1 cellular context compared by ENCODE assay signal in genomic region chrX:9166566-9166909, GRCh38.
TF ChIP-seq lines count a peak whose summit lies in the region.

No MANE protein-coding gene starts in this region.

TF ChIP-seq in HepG2, 621 proteins besides CTCF, POLR2A, EP300 and RAD21 (continued from another document):
- TF ChIP-seq NONO (IDR thresholded peaks at IDR 0.05) (no peak), NONO (CRISPR knock-in tag; conservative IDR thresholded peaks at IDR 0.05) (no peak), RFXAP (CRISPR knock-in tag; IDR thresholded peaks at IDR 0.05; ENCODE audit: borderline replicate concordance) (no peak), ZNF549 (CRISPR knock-in tag; IDR thresholded peaks at IDR 0.05) (no peak), ZFP90 (CRISPR knock-in tag; IDR thresholded peaks at IDR 0.05; ENCODE audit: borderline replicate concordance) (no peak), ZNF225 (CRISPR knock-in tag; IDR thresholded peaks at IDR 0.05) (no peak), ZNF737 (CRISPR knock-in tag; IDR thresholded peaks at IDR 0.05; ENCODE audit: borderline replicate concordance) (no peak), ZNF414 (CRISPR knock-in tag; IDR thresholded peaks at IDR 0.05) (no peak), FOXP1 (IDR thresholded peaks at IDR 0.05) (no peak), FOXP1 (CRISPR knock-in tag; IDR thresholded peaks at IDR 0.05) (no peak)
- TF ChIP-seq, protein P1, sequence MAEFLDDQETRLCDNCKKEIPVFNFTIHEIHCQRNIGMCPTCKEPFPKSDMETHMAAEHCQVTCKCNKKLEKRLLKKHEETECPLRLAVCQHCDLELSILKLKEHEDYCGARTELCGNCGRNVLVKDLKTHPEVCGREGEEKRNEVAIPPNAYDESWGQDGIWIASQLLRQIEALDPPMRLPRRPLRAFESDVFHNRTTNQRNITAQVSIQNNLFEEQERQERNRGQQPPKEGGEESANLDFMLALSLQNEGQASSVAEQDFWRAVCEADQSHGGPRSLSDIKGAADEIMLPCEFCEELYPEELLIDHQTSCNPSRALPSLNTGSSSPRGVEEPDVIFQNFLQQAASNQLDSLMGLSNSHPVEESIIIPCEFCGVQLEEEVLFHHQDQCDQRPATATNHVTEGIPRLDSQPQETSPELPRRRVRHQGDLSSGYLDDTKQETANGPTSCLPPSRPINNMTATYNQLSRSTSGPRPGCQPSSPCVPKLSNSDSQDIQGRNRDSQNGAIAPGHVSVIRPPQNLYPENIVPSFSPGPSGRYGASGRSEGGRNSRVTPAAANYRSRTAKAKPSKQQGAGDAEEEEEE (CRISPR knock-in tag; IDR thresholded peaks at IDR 0.05; ENCODE audit: borderline replicate concordance), result no peak
